22 cellular contexts compared by ENCODE assay signal in genomic region chr7:94594882-94595281, GRCh38.
"Had no signal": no experiment of that assay in that cellular context is flagged by ENCODE, and none has a peak within 500 bp of the region (broad histone marks: within the 10 kb centered on the region; RNA-seq: fewer than 3 reads in every experiment).

No MANE protein-coding gene starts in this region.

- H3K9me3 ChIP-seq: adrenal gland, breast epithelium had no signal

- H3K4me1 ChIP-seq: breast epithelium had no signal

- H3K27me3 ChIP-seq: adrenal gland, breast epithelium had no signal

- H3K4me3 ChIP-seq: adrenal gland, breast epithelium had no signal

- H3K36me3 ChIP-seq: breast epithelium had no signal

- DNase-seq: activated CD4-positive, alpha-beta T cell treated with anti-CD3 and anti-CD28 coated beads for 4 hours; activated CD8-positive, alpha-beta memory T cell treated with anti-CD3 and anti-CD28 coated beads, Interleukin-2, amount 50 U/mL, for 4 hours; activated CD8-positive, alpha-beta T cell treated with anti-CD3 and anti-CD28 coated beads for 36 hours; activated naive CD4-positive, alpha-beta T cell treated with anti-CD3 and anti-CD28 coated beads, Interleukin-2, amount 50 U/mL, for 16 hours; activated naive CD8-positive, alpha-beta T cell treated with anti-CD3 and anti-CD28 coated beads, Interleukin-2, amount 10 ng/mL, durations not matched to agents 7 days and 5 days; activated T-cell treated with anti-CD3 and anti-CD28 coated beads, Interleukin-2, amount 50 U/mL, for 72 hours; anterior cingulate cortex; KG1; NCI-H1048; NCI-H1694; NCI-H2029; NCI-H2107; NCI-H2171 treated with DMSO at 0.1 percent for 48 hours; NCI-H345; NCI-H510A; NCI-H526 treated with DMSO at 0.1 percent for 48 hours; NCI-H82; SIG-M5; T-helper 1 cell had no signal

- ATAC-seq: activated CD4-positive, CD25-positive, alpha-beta regulatory T cell treated with anti-CD3 and anti-CD28 coated beads, Interleukin-2, amount 50 U/mL, for 24 hours; activated T-cell treated with anti-CD3 and anti-CD28 coated beads, Interleukin-2, amount 50 U/mL, for 72 hours had no signal

- H3K27ac ChIP-seq: breast epithelium had no signal
